ENCODE assay signal across 8 cellular contexts in the genomic region with DNA sequence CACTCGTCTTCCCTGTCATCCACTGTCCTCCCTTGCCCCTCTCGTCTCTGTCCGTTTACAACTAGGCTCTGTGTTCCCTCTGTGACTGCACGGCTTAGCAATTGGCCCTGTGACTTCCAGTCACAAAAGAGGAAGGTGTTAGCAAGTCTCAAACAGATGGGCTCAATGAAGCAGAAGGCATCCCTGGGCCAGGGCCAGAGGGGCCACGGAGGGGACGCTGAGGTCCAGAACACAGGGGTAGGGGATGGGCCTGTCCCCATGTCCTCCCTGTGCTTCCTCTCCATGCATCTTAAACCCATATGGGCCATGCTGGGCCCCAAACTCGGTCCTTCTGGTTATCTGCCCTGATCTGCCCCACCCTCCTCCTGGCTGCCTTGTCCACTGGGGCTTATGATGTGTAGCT. TPM values are rescaled to one million over a fixed set of nuclear protein-coding genes. Genes with fewer than 3 reads are reported as not detected.
DNase-seq lines count a peak whose midpoint lies in the region; ATAC-seq, FAIRE-seq and TF ChIP-seq lines count a peak whose summit lies in the region.

CD72 (minus strand) TSS at position 89 of the 403 bp plus-strand sequence. CDS start 110 bp downstream, outside the sequence.

- H3K4me3 ChIP-seq in astrocyte (ENCODE audit: insufficient read depth, low read depth, low read length) (peak within 1 kb of the TSS; percentile 21), lower lobe of right lung (peak within 1 kb of the TSS; percentile 57)

- H4K20me1 ChIP-seq in astrocyte (ENCODE audit: insufficient read depth, low read length) = no peaks in the 10 kb centered on the region

- H3K4me2 ChIP-seq in astrocyte (ENCODE audit: low read length) = peak within 1 kb of the TSS; percentile 82

- intact Hi-C loops in Right ventricle myocardium inferior (cut with DNase I) = no loop called here
- intact Hi-C loops in cardiac septum (cut with DNase I) = no loop called here
- intact Hi-C loops in lower lobe of right lung (cut with DNase I) = no loop called here

- H3K27me3 Mint-ChIP-seq in astrocyte (ENCODE audit: low read depth, unreplicated experiment) = peaks cover 71% of the 10 kb centered on the region

- TF ChIP-seq CTCF in astrocyte (IDR thresholded peaks at IDR 0.05; ENCODE audit: insufficient read depth, low read depth, low read length) = no peak
- TF ChIP-seq CTCF in lower lobe of right lung (IDR thresholded peaks at IDR 0.05) = no peak

- no peak for FAIRE-seq in astrocyte (lab: Jason Lieb, UNC)
- no peak for FAIRE-seq in H54 (lab: Jason Lieb, UNC)

- no peak for TF ChIP-seq POLR2A in H54 (IDR thresholded peaks at IDR 0.05; ENCODE audit: low read depth, low read length)

- H3K9me3 Mint-ChIP-seq in astrocyte (ENCODE audit: unreplicated experiment) = peaks cover 6% of the 10 kb centered on the region

- no peak within 1 kb of the TSS for H3K27ac ChIP-seq in astrocyte (ENCODE audit: low read depth, low read length)
- H3K27ac ChIP-seq in lower lobe of right lung = peak within 1 kb of the TSS; percentile 20

- no peak for DNase-seq in Right ventricle myocardium inferior (ENCODE audit: missing footprints)
- DNase-seq in cardiac septum (ENCODE audit: low spot score) = no peak
- DNase-seq in astrocyte (ENCODE audit: low read depth) = no peak
- DNase-seq in lower lobe of right lung = no peak
- DNase-seq in NCI-H1417 treated with DMSO at 0.1 percent for 48 hours (lab: John Stamatoyannopoulos, UW) = no peak
- no peak for DNase-seq in NCI-H510A (lab: John Stamatoyannopoulos, UW)
- no peak for DNase-seq in H54 (ENCODE audit: insufficient read length, low spot score)

- H3K79me2 ChIP-seq in astrocyte (ENCODE audit: insufficient read depth, low read length) = no peaks in the 10 kb centered on the region

- H3K9ac ChIP-seq in astrocyte (ENCODE audit: low read length) = peak within 1 kb of the TSS; percentile 48

- H3K4me1 Mint-ChIP-seq in astrocyte (ENCODE audit: low read depth, unreplicated experiment) = peaks cover 4% of the 10 kb centered on the region

- peak within 1 kb of the TSS; percentile 18 for H3K27ac Mint-ChIP-seq in astrocyte (ENCODE audit: unreplicated experiment)

- H3K27me3 ChIP-seq in astrocyte (ENCODE audit: insufficient read depth, low read length) = peaks cover 34% of the 10 kb centered on the region
- no peaks in the 10 kb centered on the region for H3K27me3 ChIP-seq in lower lobe of right lung (ENCODE audit: low read depth)

- peaks cover 6% of the 10 kb centered on the region for H3K36me3 Mint-ChIP-seq in astrocyte (ENCODE audit: low read depth, unreplicated experiment)

- ATAC-seq in Right ventricle myocardium inferior (peak; percentile 40), lower lobe of right lung (peak; percentile 12 to 34), GM21423 (IDR thresholded peaks at IDR 0.05; ENCODE audit: unreplicated experiment) (no peak)

- no peaks in the 10 kb centered on the region for H3K36me3 ChIP-seq in astrocyte (ENCODE audit: insufficient read depth, low read length)
- H3K36me3 ChIP-seq in lower lobe of right lung = no peaks in the 10 kb centered on the region

- H3K4me1 ChIP-seq in astrocyte (ENCODE audit: insufficient read depth, low read length) = peaks cover 8% of the 10 kb centered on the region
- peaks cover 24% of the 10 kb centered on the region for H3K4me1 ChIP-seq in lower lobe of right lung

- H2AFZ ChIP-seq in astrocyte (ENCODE audit: low read depth, low read length) = peak within 1 kb of the TSS; percentile 74

- no peak within 1 kb of the TSS for H3K4me3 Mint-ChIP-seq in astrocyte (ENCODE audit: unreplicated experiment)

- H3K9me3 ChIP-seq in astrocyte (ENCODE audit: insufficient read depth, low read depth, low read length) (no peaks in the 10 kb centered on the region), lower lobe of right lung (no peaks in the 10 kb centered on the region)

RNA-seq across cellular contexts. Expression of gene CD72, which starts in this region (rescaled TPM):
- 0.89 TPM for total RNA-seq in Right ventricle myocardium inferior
- total RNA-seq in cardiac septum = 0.59 TPM
- total RNA-seq in astrocyte = 1.8 and 2.4 TPM in 2 replicates
- 4.5 TPM for total RNA-seq in lower lobe of right lung

Comparison
In these comparisons a context has a peak if more than half of its experiments do, and no peak if none do; other contexts are left out.
1. Peak in ATAC-seq in Right ventricle myocardium inferior; RNA of the gene not detected or under 1 TPM.